Comparison of ENCODE assay signal across 8 cellular contexts in genomic region chr10:70575874-70576802, GRCh38. TPM values are rescaled to one million over a fixed set of nuclear protein-coding genes. Genes with fewer than 3 reads are reported as not detected.
DNase-seq lines count a peak whose midpoint lies in the region; ATAC-seq, FAIRE-seq and TF ChIP-seq lines count a peak whose summit lies in the region.

No MANE protein-coding gene starts in this region.

- no peak overlapping the region for H3K4me3 Mint-ChIP-seq in astrocyte (ENCODE audit: unreplicated experiment)

- H2BK5ac ChIP-seq in mesendoderm (ENCODE audit: low read length), result no peak overlapping the region

- H3K36me3 Mint-ChIP-seq in astrocyte (ENCODE audit: low read depth, unreplicated experiment), result no peaks in the 10 kb centered on the region

- no peaks in the 10 kb centered on the region for H3K9me3 Mint-ChIP-seq in astrocyte (ENCODE audit: unreplicated experiment)

- H3K4me1 ChIP-seq in BE2C (peaks cover 6% of the 10 kb centered on the region), astrocyte (ENCODE audit: insufficient read depth, low read length) (peaks cover 33% of the 10 kb centered on the region), mesendoderm (ENCODE audit: control insufficient read depth, low read depth, low read length) (no peaks in the 10 kb centered on the region)

- H3K79me2 ChIP-seq in astrocyte (ENCODE audit: insufficient read depth, low read length) (no peaks in the 10 kb centered on the region), mesendoderm (ENCODE audit: control insufficient read depth, insufficient read depth, low read length) (no peaks in the 10 kb centered on the region)

- H3K79me1 ChIP-seq in mesendoderm (ENCODE audit: low read length), result no peaks in the 10 kb centered on the region

- H3K4me2 ChIP-seq in astrocyte (ENCODE audit: low read length), result peak overlapping the region; percentile 50
- no peak overlapping the region for H3K4me2 ChIP-seq in mesendoderm (ENCODE audit: low read length)

- no peak overlapping the region for H4K8ac ChIP-seq in mesendoderm (ENCODE audit: low read depth, low read length)

- H3K27ac Mint-ChIP-seq in astrocyte (ENCODE audit: unreplicated experiment), result peak overlapping the region; percentile 34

- WGBS in mesendoderm (ENCODE audit: extremely low coverage, insufficient coverage, low lambda C conversion rate), result no CpG with 5 or more reads among the region's 12 CpGs

- H4K5ac ChIP-seq in mesendoderm (ENCODE audit: low read length), result no peak overlapping the region

- H3K56ac ChIP-seq in mesendoderm (ENCODE audit: low read length), result no peak overlapping the region

- H3K9me3 ChIP-seq in BE2C, result no peaks in the 10 kb centered on the region
- no peaks in the 10 kb centered on the region for H3K9me3 ChIP-seq in astrocyte (ENCODE audit: insufficient read depth, low read depth, low read length)

- H3K27ac ChIP-seq in astrocyte (ENCODE audit: low read depth, low read length) (peak overlapping the region; percentile 57), mesendoderm (ENCODE audit: low read depth, low read length) (no peak overlapping the region)

- no peak overlapping the region for H3K18ac ChIP-seq in mesendoderm (ENCODE audit: low read length)

- no peak overlapping the region for H3K23ac ChIP-seq in mesendoderm (ENCODE audit: low read length)

- H3K36me3 ChIP-seq in BE2C, result no peaks in the 10 kb centered on the region
- no peaks in the 10 kb centered on the region for H3K36me3 ChIP-seq in astrocyte (ENCODE audit: insufficient read depth, low read length)
- H3K36me3 ChIP-seq in mesendoderm (ENCODE audit: control insufficient read depth, insufficient read depth, low read length), result no peaks in the 10 kb centered on the region

- no peak overlapping the region for H2BK120ac ChIP-seq in mesendoderm (ENCODE audit: low read depth, low read length)

- DNase-seq in BE2C, result peak; percentile 62
- DNase-seq in NCI-H2029 treated with DMSO at 0.1 percent for 48 hours (lab: John Stamatoyannopoulos, UW), result peak; percentile 54
- DNase-seq in astrocyte (ENCODE audit: low read depth), result peak; percentile 73
- peak; percentile 26 for DNase-seq in mesendoderm
- no peak for DNase-seq in HuH-7 (ENCODE audit: low spot score)
- no peak for DNase-seq in NCI-H524 treated with DMSO at 0.1 percent for 48 hours (lab: John Stamatoyannopoulos, UW)

- peaks cover 33% of the 10 kb centered on the region for H3K4me1 Mint-ChIP-seq in astrocyte (ENCODE audit: low read depth, unreplicated experiment)

- FAIRE-seq in astrocyte (lab: Jason Lieb, UNC), result no peak

- H3K4me3 ChIP-seq in BE2C (ENCODE audit: low read depth, low read length) (peak overlapping the region; percentile 6), astrocyte (ENCODE audit: insufficient read depth, low read depth, low read length) (no peak overlapping the region), mesendoderm (ENCODE audit: low read length) (no peak overlapping the region)

- TF ChIP-seq CTCF in BE2C (IDR thresholded peaks at IDR 0.05; ENCODE audit: low read depth, low read length) (no peak), astrocyte (IDR thresholded peaks at IDR 0.05; ENCODE audit: insufficient read depth, low read depth, low read length) (no peak)

- H2AFZ ChIP-seq in astrocyte (ENCODE audit: low read depth, low read length), result no peak overlapping the region

- H3K9ac ChIP-seq in astrocyte (ENCODE audit: low read length) (peak overlapping the region; percentile 36), mesendoderm (ENCODE audit: low read length) (no peak overlapping the region)

- no peak overlapping the region for H2AK5ac ChIP-seq in mesendoderm (ENCODE audit: low read length)

- H3K27me3 Mint-ChIP-seq in astrocyte (ENCODE audit: low read depth, unreplicated experiment), result peaks cover 16% of the 10 kb centered on the region

- H3K27me3 ChIP-seq in BE2C (no peaks in the 10 kb centered on the region), astrocyte (ENCODE audit: insufficient read depth, low read length) (no peaks in the 10 kb centered on the region), mesendoderm (ENCODE audit: insufficient read depth, low read length, poor library complexity) (no peaks in the 10 kb centered on the region)

- no peaks in the 10 kb centered on the region for H4K20me1 ChIP-seq in astrocyte (ENCODE audit: insufficient read depth, low read length)

- H2BK15ac ChIP-seq in mesendoderm (replicated peaks; ENCODE audit: low read depth), result no peak overlapping the region

- peak; percentile 55 for ATAC-seq in GM18502 (IDR thresholded peaks at IDR 0.05; ENCODE audit: poor library complexity, unreplicated experiment)
- peak; percentile 67 for ATAC-seq in HG02798 (IDR thresholded peaks at IDR 0.05; ENCODE audit: poor library complexity, unreplicated experiment)

- H3K4ac ChIP-seq in mesendoderm (ENCODE audit: low read depth, low read length), result no peak overlapping the region

RNA-seq across cellular contexts. Expression of gene PRF1, which starts 26.4 kb away (rescaled TPM):
- polyA plus RNA-seq in BE2C (2012; ENCODE audit: insufficient read depth, insufficient read length, low read depth), result not detected
- 0.14 and 0.16 TPM in 2 replicates for total RNA-seq in astrocyte
- polyA plus RNA-seq in mesendoderm (2013, experiment 1 of 2), result 0.10 TPM
- 0.08 TPM for polyA plus RNA-seq in mesendoderm (2013, experiment 2 of 2)

Comparison
In these comparisons a context has a peak if more than half of its experiments do, and no peak if none do; other contexts are left out.
1. DNase-seq: peak in BE2C (single experiment), NCI-H2029 treated with DMSO at 0.1 percent for 48 hours (single experiment), astrocyte (single experiment) and mesendoderm (single experiment); none in HuH-7 (single experiment) and NCI-H524 treated with DMSO at 0.1 percent for 48 hours (single experiment).